Comparison of ENCODE assay signal across 18 cellular contexts in the genomic region with DNA sequence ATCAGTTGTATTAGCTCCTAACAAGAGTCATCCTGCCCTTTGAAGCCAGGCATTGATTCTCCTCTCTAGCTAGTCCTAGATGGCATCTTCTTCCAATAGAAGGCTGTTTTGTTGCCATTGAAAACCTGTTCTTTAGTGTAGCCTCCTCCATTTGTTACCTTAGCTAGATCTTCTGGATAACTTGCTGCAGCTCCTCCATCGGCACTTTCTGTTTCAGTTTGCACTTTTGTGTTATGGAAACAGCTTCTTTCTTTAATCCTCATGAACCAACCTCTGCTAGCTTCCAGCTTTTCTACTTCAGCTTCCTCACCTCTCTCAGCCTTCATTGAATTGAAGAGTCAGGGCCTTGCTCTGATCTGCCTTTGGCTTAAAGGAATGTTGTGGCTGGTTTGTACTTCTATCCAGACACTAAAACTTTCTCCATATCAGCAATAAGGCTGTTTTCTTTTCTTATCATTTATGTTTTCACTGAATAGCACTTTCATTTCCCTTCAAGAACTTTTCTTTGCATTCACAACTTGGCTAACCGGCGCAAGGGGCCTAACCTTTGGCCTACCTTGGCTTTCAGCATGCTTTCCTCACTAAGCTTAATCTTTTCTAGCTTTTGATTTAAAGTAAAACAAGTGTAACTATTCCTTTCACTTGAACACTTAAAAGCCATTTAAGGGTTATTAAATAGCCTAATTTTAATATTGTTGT.
DNase-seq lines count a peak whose midpoint lies in the region; ATAC-seq and TF ChIP-seq lines count a peak whose summit lies in the region.
"Had no signal": no experiment of that assay in that cellular context is flagged by ENCODE, and none has a peak within 500 bp of the region (broad histone marks: within the 10 kb centered on the region; RNA-seq: fewer than 3 reads in every experiment).

No MANE protein-coding gene starts in this region.

- intact Hi-C loops in left colon (cut with DNase I, micrococcal nuclease) = no loop called here
- intact Hi-C loops in stomach (cut with DNase I; ENCODE audit: low total_unique reads) = no loop called here
- intact Hi-C loops in spleen (cut with DNase I; ENCODE audit: low total_unique reads) = no loop called here

- no peaks in the 10 kb centered on the region for H3K36me3 Mint-ChIP-seq in activated T-cell treated with anti-CD3 and anti-CD28 coated beads, Interleukin-2, amount 50 U/mL, for 72 hours (ENCODE audit: insufficient read depth in 2 of 2)
- no peaks in the 10 kb centered on the region for H3K36me3 Mint-ChIP-seq in activated T-cell treated with anti-CD3 and anti-CD28 coated beads, Interleukin-2, amount 50 U/mL, for 24 hours (ENCODE audit: low read depth)

- H3K9me3 ChIP-seq in stomach (no peaks in the 10 kb centered on the region), spleen (no peaks in the 10 kb centered on the region)
- H3K9me3 ChIP-seq: Caco-2 had no signal

- DNase-seq in activated T-cell treated with anti-CD3 and anti-CD28 coated beads, Interleukin-2, amount 50 U/mL, for 72 hours = no peak
- no peak for DNase-seq in activated T-cell treated with anti-CD3 and anti-CD28 coated beads, Interleukin-2, amount 50 U/mL, for 24 hours
- peak; percentile 39 for DNase-seq in NOMO-1 treated with DMSO at 0.1 percent for 48 hours (lab: John Stamatoyannopoulos, UW; ENCODE audit: unreplicated experiment)
- no peak for DNase-seq in left colon
- DNase-seq in stomach = peak; percentile 53
- DNase-seq in spleen = no peak
- DNase-seq in NCI-H774 (lab: John Stamatoyannopoulos, UW) = no peak
- DNase-seq in epidermal melanocyte (ENCODE audit: insufficient read length, low spot score) = no peak
- DNase-seq: activated naive CD4-positive, alpha-beta T cell treated with Interleukin-2 at 50 U/mL for 16 hours; Caco-2; effector CD8-positive, alpha-beta T cell; mammary epithelial cell; NCI-H1930; NCI-H510A treated with DMSO at 0.1 percent for 48 hours; PC-3; stimulated activated CD4-positive, alpha-beta T cell treated with anti-CD3 and anti-CD28 coated beads, Interleukin-4, amount 100 ng/mL, for 1 hour; trophoblast cell had no signal

- H3K27ac ChIP-seq in stomach = peak overlapping the region; percentile 42 to 86 (median 68)
- H3K27ac ChIP-seq in spleen = peak overlapping the region in 1 of 8 donors; percentile 40

- no peaks in the 10 kb centered on the region for H3K4me1 Mint-ChIP-seq in activated T-cell treated with anti-CD3 and anti-CD28 coated beads, Interleukin-2, amount 50 U/mL, for 72 hours (ENCODE audit: low read depth)
- H3K4me1 Mint-ChIP-seq in activated T-cell treated with anti-CD3 and anti-CD28 coated beads, Interleukin-2, amount 50 U/mL, for 24 hours (ENCODE audit: low read depth) = peaks cover 6% of the 10 kb centered on the region

- TF ChIP-seq EP300 in stomach (IDR thresholded peaks at IDR 0.05) = no peak

- H3K4me3 ChIP-seq in stomach (no peak overlapping the region), spleen (no peak overlapping the region)

- no peaks in the 10 kb centered on the region for H3K27me3 Mint-ChIP-seq in activated T-cell treated with anti-CD3 and anti-CD28 coated beads, Interleukin-2, amount 50 U/mL, for 72 hours (ENCODE audit: low read depth)
- no peaks in the 10 kb centered on the region for H3K27me3 Mint-ChIP-seq in activated T-cell treated with anti-CD3 and anti-CD28 coated beads, Interleukin-2, amount 50 U/mL, for 24 hours

- peak overlapping the region; percentile 58 for H3K27ac Mint-ChIP-seq in activated T-cell treated with anti-CD3 and anti-CD28 coated beads, Interleukin-2, amount 50 U/mL, for 72 hours
- H3K27ac Mint-ChIP-seq in activated T-cell treated with anti-CD3 and anti-CD28 coated beads, Interleukin-2, amount 50 U/mL, for 24 hours = no peak overlapping the region

- H3K4me1 ChIP-seq in stomach = peaks cover 7 to 20% (median 14%) of the 10 kb centered on the region in 4 donors
- H3K4me1 ChIP-seq in spleen = peaks cover 0 to 10% (median 0%) of the 10 kb centered on the region in 6 donors

- peak overlapping the region; percentile 17 to 61 for H3K4me3 Mint-ChIP-seq in activated T-cell treated with anti-CD3 and anti-CD28 coated beads, Interleukin-2, amount 50 U/mL, for 72 hours
- no peak overlapping the region for H3K4me3 Mint-ChIP-seq in activated T-cell treated with anti-CD3 and anti-CD28 coated beads, Interleukin-2, amount 50 U/mL, for 24 hours

- H3K36me3 ChIP-seq in stomach (no peaks in the 10 kb centered on the region), spleen (no peaks in the 10 kb centered on the region)

- no peaks in the 10 kb centered on the region for H3K9me3 Mint-ChIP-seq in activated T-cell treated with anti-CD3 and anti-CD28 coated beads, Interleukin-2, amount 50 U/mL, for 72 hours
- no peaks in the 10 kb centered on the region for H3K9me3 Mint-ChIP-seq in activated T-cell treated with anti-CD3 and anti-CD28 coated beads, Interleukin-2, amount 50 U/mL, for 24 hours

- ATAC-seq in activated T-cell treated with anti-CD3 and anti-CD28 coated beads, Interleukin-2, amount 50 U/mL, for 72 hours (replicated peaks in 1 of 2) = no peak
- peak; percentile 63 for ATAC-seq in left colon
- ATAC-seq: PC-3, sciatic nerve had no signal

- H3K27me3 ChIP-seq in stomach = no peaks in the 10 kb centered on the region
- H3K27me3 ChIP-seq in spleen (replicated peaks in 1 of 7) = no peaks in the 10 kb centered on the region

- TF ChIP-seq POLR2A in stomach (IDR thresholded peaks at IDR 0.05) (no peak), spleen (IDR thresholded peaks at IDR 0.05) (no peak)

- 23 to 47% (median 29%) methylated on average over 3 of the region's 3 CpGs for WGBS in stomach, 5 donors
- 48 to 76% (median 61%) methylated on average over 3 of the region's 3 CpGs for WGBS in spleen, 5 donors

- TF ChIP-seq CTCF in stomach (IDR thresholded peaks at IDR 0.05) (no peak), spleen (IDR thresholded peaks at IDR 0.05 in 8 of 11, conservative IDR thresholded peaks at IDR 0.05 in 3 of 11) (no peak)

Comparison
In these comparisons a context has a peak if more than half of its experiments do, and no peak if none do; other contexts are left out.
1. DNase-seq: peak in NOMO-1 treated with DMSO at 0.1 percent for 48 hours (single experiment) and stomach (single experiment); none in activated T-cell treated with anti-CD3 and anti-CD28 coated beads, Interleukin-2, amount 50 U/mL, for 72 hours (0 of 2), activated T-cell treated with anti-CD3 and anti-CD28 coated beads, Interleukin-2, amount 50 U/mL, for 24 hours (single experiment), left colon (0 of 2), spleen (single experiment), NCI-H774 (single experiment) and epidermal melanocyte (single experiment).